In the genomic region with DNA sequence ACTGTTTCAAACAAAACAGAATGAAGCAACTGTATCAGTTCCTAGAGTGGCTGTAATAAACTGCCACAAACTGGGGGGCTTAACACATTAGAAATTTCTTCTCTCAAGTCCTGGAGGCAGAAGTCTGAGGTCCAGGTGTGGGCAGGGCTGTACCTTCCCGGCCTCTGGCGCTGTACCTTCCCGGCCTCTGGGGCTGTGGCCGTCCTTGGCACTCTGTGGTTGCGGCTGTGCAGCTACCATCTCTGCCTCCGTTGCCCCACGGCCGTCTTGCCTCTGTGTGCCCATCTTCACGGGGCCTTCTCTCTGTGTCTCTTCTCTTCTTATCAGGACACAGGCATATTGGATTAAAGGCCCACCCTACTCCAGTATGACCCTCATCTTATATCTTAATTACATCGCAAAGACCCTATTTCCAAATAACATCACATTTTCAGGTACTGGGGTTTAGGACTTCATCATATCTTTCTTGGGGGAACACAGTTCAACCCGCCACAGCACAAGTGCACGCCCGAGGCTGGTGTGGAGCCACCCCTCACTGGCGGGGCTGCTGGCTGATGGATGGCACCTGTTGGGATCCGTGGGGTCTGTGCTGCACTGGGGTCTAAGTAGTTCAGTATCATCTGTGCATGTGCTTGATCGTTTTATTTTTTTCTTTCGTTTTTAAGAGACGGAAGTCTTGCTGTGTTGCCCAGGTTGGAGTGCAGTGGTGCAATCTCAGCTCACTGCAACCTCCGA, we compare ENCODE assay signal across 27 cellular contexts.
"Had no signal": no experiment of that assay in that cellular context is flagged by ENCODE, and none has a peak within 500 bp of the region (broad histone marks: within the 10 kb centered on the region; RNA-seq: fewer than 3 reads in every experiment).

No MANE protein-coding gene starts in this region.

- H3K36me3 ChIP-seq: SJSA1 had no signal

- H3K27ac Mint-ChIP-seq: activated CD8-positive, alpha-beta T cell treated with anti-CD3 and anti-CD28 coated beads for 36 hours; activated naive CD4-positive, alpha-beta T cell treated with anti-CD3 and anti-CD28 coated beads for 36 hours; activated naive CD8-positive, alpha-beta T cell; activated T-cell treated with anti-CD3 and anti-CD28 coated beads, Interleukin-2, amount 50 U/mL, for 24 hours; activated T-helper 1 cell treated with anti-CD3 and anti-CD28 coated beads, Interleukin-12 subunit alpha, Interleukin-12 subunit beta, Interleukin-2, Interleukin-4 antibody, amounts not matched to agents 30 ng/mL and 10 ng/mL and 1 ng/mL, durations not matched to agents 14 hours and 24 hours and 36 hours; brain had no signal

- H3K9me3 ChIP-seq: SJSA1 had no signal

- H3K27me3 ChIP-seq: SJSA1 had no signal

- H3K4me2 ChIP-seq: KMS-11 had no signal

- H3K4me1 Mint-ChIP-seq: brain, IgD-negative memory B cell had no signal

- DNase-seq: activated CD4-positive, alpha-beta T cell treated with anti-CD3 and anti-CD28 coated beads for 4 hours; activated CD8-positive, alpha-beta T cell treated with anti-CD3 and anti-CD28 coated beads for 36 hours; activated gamma-delta T cell; activated naive CD4-positive, alpha-beta T cell treated with anti-CD3 and anti-CD28 coated beads for 36 hours; activated T-cell treated with anti-CD3 and anti-CD28 coated beads, Interleukin-2, amount 50 U/mL, for 24 hours; amygdala; MV-4-11; NCI-H1092 treated with DMSO at 0.1 percent for 48 hours; NCI-H1417 treated with DMSO at 0.1 percent for 48 hours; NCI-H1694; NCI-H2029; NCI-H2107; NCI-H2171 treated with DMSO at 0.1 percent for 48 hours; NCI-H226; NCI-H526; NCI-H774; RPMI8226; SHP77; SW 1271 had no signal

- ATAC-seq: activated CD4-positive, CD25-positive, alpha-beta regulatory T cell treated with anti-CD3 and anti-CD28 coated beads, Interleukin-2, amount 50 U/mL, for 24 hours; activated CD8-positive, alpha-beta T cell treated with anti-CD3 and anti-CD28 coated beads for 36 hours; SK-N-SH treated with all-trans-retinoic acid at 6 μM for 48 hours had no signal

- H3K27ac ChIP-seq: KMS-11, SJSA1 had no signal

- H3K9me3 Mint-ChIP-seq: activated T-cell treated with anti-CD3 and anti-CD28 coated beads, Interleukin-2, amount 50 U/mL, for 24 hours; activated T-helper 1 cell treated with anti-CD3 and anti-CD28 coated beads, Interleukin-12 subunit alpha, Interleukin-12 subunit beta, Interleukin-2, Interleukin-4 antibody, amounts not matched to agents 30 ng/mL and 10 ng/mL and 1 ng/mL, durations not matched to agents 14 hours and 24 hours and 36 hours had no signal

- H3K9ac ChIP-seq: KMS-11 had no signal

- H3K4me1 ChIP-seq: SJSA1 had no signal

- H3K4me3 Mint-ChIP-seq: activated CD8-positive, alpha-beta T cell treated with anti-CD3 and anti-CD28 coated beads for 36 hours; activated naive CD4-positive, alpha-beta T cell treated with anti-CD3 and anti-CD28 coated beads for 36 hours; activated naive CD8-positive, alpha-beta T cell; activated T-cell treated with anti-CD3 and anti-CD28 coated beads, Interleukin-2, amount 50 U/mL, for 24 hours; activated T-helper 1 cell treated with anti-CD3 and anti-CD28 coated beads, Interleukin-12 subunit alpha, Interleukin-12 subunit beta, Interleukin-2, Interleukin-4 antibody, amounts not matched to agents 30 ng/mL and 10 ng/mL and 1 ng/mL, durations not matched to agents 14 hours and 24 hours and 36 hours; brain had no signal

- H3K27me3 Mint-ChIP-seq: activated CD8-positive, alpha-beta T cell treated with anti-CD3 and anti-CD28 coated beads for 36 hours; activated naive CD8-positive, alpha-beta T cell; activated T-cell treated with anti-CD3 and anti-CD28 coated beads, Interleukin-2, amount 50 U/mL, for 24 hours; brain; IgD-negative memory B cell had no signal

- H3K4me3 ChIP-seq: SJSA1 had no signal
